8 cellular contexts compared by ENCODE assay signal in genomic region chr14:41604793-41605534, GRCh38. TPM values are rescaled to one million over a fixed set of nuclear protein-coding genes. Genes with fewer than 3 reads are reported as not detected.
DNase-seq lines count a peak whose midpoint lies in the region; ATAC-seq and TF ChIP-seq lines count a peak whose summit lies in the region.

No MANE protein-coding gene starts in this region.

- DNase-seq in HFF-Myc (ENCODE audit: extremely low read depth, low read depth), result no peak
- no peak for DNase-seq in RWPE2 (ENCODE audit: low spot score)
- DNase-seq in head of caudate nucleus, result peak in 39 of 42 donors; percentile 9 to 73 (median 51)
- peak in 1 of 2 donors; percentile 19 for DNase-seq in trophoblast cell
- no peak for DNase-seq in HUDEP-2 (lab: John Stamatoyannopoulos, UW; ENCODE audit: unreplicated experiment in 76 of 76)
- DNase-seq in CD8-positive, alpha-beta memory T cell, result no peak
- no peak for DNase-seq in activated CD4-positive, alpha-beta T cell treated with anti-CD3 and anti-CD28 coated beads for 4 hours
- DNase-seq in DMS114 treated with DMSO at 0.1 percent for 48 hours (lab: John Stamatoyannopoulos, UW; ENCODE audit: unreplicated experiment), result no peak

- peak overlapping the region; percentile 56 for H3K18ac ChIP-seq in trophoblast cell (ENCODE audit: low read length)

- CTCF ChIA-PET in CD8-positive, alpha-beta memory T cell (lab: Charles Lee), result no interaction called here

- peaks cover 8% of the 10 kb centered on the region for H3K79me2 ChIP-seq in trophoblast cell (ENCODE audit: control insufficient read depth, insufficient read depth, low read length, poor library complexity)

- peak overlapping the region; percentile 33 for H4K91ac ChIP-seq in trophoblast cell (ENCODE audit: low read depth, low read length)

- no peak overlapping the region for H3K27ac Mint-ChIP-seq in CD8-positive, alpha-beta memory T cell

- H3K79me1 ChIP-seq in trophoblast cell (ENCODE audit: low read length), result peaks cover 19% of the 10 kb centered on the region

- POLR2A ChIA-PET in CD8-positive, alpha-beta memory T cell (lab: Charles Lee), result no interaction called here

- WGBS in trophoblast cell (ENCODE audit: extremely low coverage, insufficient coverage, insufficient read length), result no CpG with 5 or more reads among the region's 29 CpGs

- H3K9me3 ChIP-seq in RWPE2 (ENCODE audit: severe bottlenecking), result no peaks in the 10 kb centered on the region
- H3K9me3 ChIP-seq in trophoblast cell (ENCODE audit: insufficient read depth, low read depth, low read length), result peaks cover 2% of the 10 kb centered on the region
- no peaks in the 10 kb centered on the region for H3K9me3 ChIP-seq in CD8-positive, alpha-beta memory T cell (ENCODE audit: low read length)

- H3K27me3 ChIP-seq in RWPE2 (ENCODE audit: insufficient read depth, poor library complexity, severe bottlenecking) (peaks cover 85% of the 10 kb centered on the region), trophoblast cell (ENCODE audit: insufficient read depth, low read length) (peaks cover 17% of the 10 kb centered on the region)
- H3K27me3 ChIP-seq in CD8-positive, alpha-beta memory T cell (ENCODE audit: insufficient read depth, low read length, poor library complexity, severe bottlenecking), result peaks cover 22% of the 10 kb centered on the region

- intact Hi-C loops in head of caudate nucleus (cut with DNase I), result no loop called here

- H3K9ac ChIP-seq in trophoblast cell (ENCODE audit: low read length), result peak overlapping the region; percentile 68

- peak overlapping the region; percentile 29 for H4K8ac ChIP-seq in trophoblast cell (ENCODE audit: low read depth, low read length)

- H2BK5ac ChIP-seq in trophoblast cell (ENCODE audit: low read depth, low read length, poor library complexity), result peak overlapping the region; percentile 23

- H3K4me1 Mint-ChIP-seq in CD8-positive, alpha-beta memory T cell, result peaks cover 16 to 55% (median 23%) of the 10 kb centered on the region in 3 donors

- no peak overlapping the region for H3K23ac ChIP-seq in trophoblast cell (ENCODE audit: low read length)

- no peak for TF ChIP-seq CTCF in HFF-Myc (IDR thresholded peaks at IDR 0.05; ENCODE audit: low read depth, low read length, missing control alignments)
- no peak for TF ChIP-seq CTCF in RWPE2 (IDR thresholded peaks at IDR 0.05; ENCODE audit: poor library complexity, severe bottlenecking)

- no peak overlapping the region for H2AK5ac ChIP-seq in trophoblast cell (ENCODE audit: low read length)

- no peaks in the 10 kb centered on the region for H3K36me3 Mint-ChIP-seq in CD8-positive, alpha-beta memory T cell

- H3K27ac ChIP-seq in RWPE2 (ENCODE audit: poor library complexity, severe bottlenecking) (no peak overlapping the region), trophoblast cell (ENCODE audit: low read depth, low read length) (peak overlapping the region; percentile 31)
- H3K27ac ChIP-seq in CD8-positive, alpha-beta memory T cell (ENCODE audit: low read depth, low read length), result no peak overlapping the region

- peak overlapping the region; percentile 17 for H4K12ac ChIP-seq in trophoblast cell (ENCODE audit: low read depth, low read length)

- H3K36me3 ChIP-seq in RWPE2 (ENCODE audit: low read depth) (no peaks in the 10 kb centered on the region), trophoblast cell (ENCODE audit: control insufficient read depth in 1 of 2, insufficient read depth in 2 of 2, low read length in 2 of 2) (no peaks in the 10 kb centered on the region)
- H3K36me3 ChIP-seq in CD8-positive, alpha-beta memory T cell (ENCODE audit: insufficient read depth, low read length), result no peaks in the 10 kb centered on the region

- peak overlapping the region; percentile 1 for H3K4ac ChIP-seq in trophoblast cell (ENCODE audit: low read depth, low read length)

- H2BK12ac ChIP-seq in trophoblast cell (ENCODE audit: low read length), result peak overlapping the region; percentile 11

- peak overlapping the region; percentile 42 for H3K14ac ChIP-seq in trophoblast cell (ENCODE audit: low read length)

- H3K4me2 ChIP-seq in trophoblast cell (ENCODE audit: low read length), result peak overlapping the region; percentile 72

- peaks cover 0 to 5% (median 0%) of the 10 kb centered on the region in 5 donors for H3K9me3 Mint-ChIP-seq in CD8-positive, alpha-beta memory T cell

- ATAC-seq in RWPE2 (ENCODE audit: low read depth), result 0 out of 3 replicates have a peak, but pooled peaks have one; percentile 8

- H3K4me3 ChIP-seq in HFF-Myc (replicated peaks; ENCODE audit: low read depth, low read length) (peak overlapping the region; percentile 47), RWPE2 (ENCODE audit: severe bottlenecking) (no peak overlapping the region), trophoblast cell (ENCODE audit: low read depth, low read length) (peak overlapping the region; percentile 70)
- no peak overlapping the region for H3K4me3 ChIP-seq in CD8-positive, alpha-beta memory T cell (ENCODE audit: low read length)

- H3K4me3 Mint-ChIP-seq in CD8-positive, alpha-beta memory T cell, result peak overlapping the region in 2 of 7 donors; percentile 3 to 28

- H2AFZ ChIP-seq in trophoblast cell (ENCODE audit: insufficient read depth, low read length, poor library complexity), result peak overlapping the region; percentile 42

- H3K4me1 ChIP-seq in RWPE2 (ENCODE audit: insufficient read depth, poor library complexity, severe bottlenecking), result no peaks in the 10 kb centered on the region
- peaks cover 13 to 14% of the 10 kb centered on the region in 2 experiments for H3K4me1 ChIP-seq in trophoblast cell (ENCODE audit: control insufficient read depth in 1 of 2, insufficient read depth in 2 of 2, low read length in 2 of 2)
- peaks cover 17% of the 10 kb centered on the region for H3K4me1 ChIP-seq in CD8-positive, alpha-beta memory T cell (ENCODE audit: insufficient read depth, low read length)

- H3K27me3 Mint-ChIP-seq in CD8-positive, alpha-beta memory T cell, result peaks cover 45 to 58% of the 10 kb centered on the region in 2 donors

- peak overlapping the region; percentile 57 for H2BK120ac ChIP-seq in trophoblast cell (ENCODE audit: insufficient read depth, low read length, poor library complexity)

RNA-seq across cellular contexts. Expression of gene LRFN5, which starts 1.7 kb away (rescaled TPM):
- polyA plus RNA-seq in trophoblast cell (2013), result 6.6 and 6.9 TPM in 2 replicates
- total RNA-seq in CD8-positive, alpha-beta memory T cell, result not detected
- not detected for polyA plus RNA-seq in CD8-positive, alpha-beta memory T cell

Comparison
In these comparisons a context has a peak if more than half of its experiments do, and no peak if none do; other contexts are left out.
1. DNase-seq: peak in head of caudate nucleus (39 of 42); none in HFF-Myc (single experiment), RWPE2 (single experiment), HUDEP-2 (0 of 76), CD8-positive, alpha-beta memory T cell (0 of 5), activated CD4-positive, alpha-beta T cell treated with anti-CD3 and anti-CD28 coated beads for 4 hours (0 of 2) and DMS114 treated with DMSO at 0.1 percent for 48 hours (single experiment).
2. H3K4me3 ChIP-seq: peak in HFF-Myc (single experiment) and trophoblast cell (single experiment); none in RWPE2 (single experiment) and CD8-positive, alpha-beta memory T cell (single experiment).